Comparison of ENCODE assay signal across 1 cellular context in genomic region chr1:222601233-222601632, GRCh38.
TF ChIP-seq lines count a peak whose summit lies in the region.

No MANE protein-coding gene starts in this region.

TF ChIP-seq in IMR-90, 13 proteins besides CTCF, POLR2A, EP300 and RAD21 (continued from another document):
- TF ChIP-seq ELK1 (IDR thresholded peaks at IDR 0.05; ENCODE audit: borderline replicate concordance, low read depth, low read length), result no peak
- TF ChIP-seq MAZ (IDR thresholded peaks at IDR 0.05; ENCODE audit: borderline replicate concordance, low read depth, low read length), result no peak
- no peak for TF ChIP-seq USF2 (IDR thresholded peaks at IDR 0.05; ENCODE audit: low read depth, low read length)
- TF ChIP-seq RFX5 (IDR thresholded peaks at IDR 0.05; ENCODE audit: low read depth, low read length), result no peak
- no peak for TF ChIP-seq FOS (IDR thresholded peaks at IDR 0.05; ENCODE audit: low read depth, low read length)
- no peak for TF ChIP-seq SMC3 (IDR thresholded peaks at IDR 0.05; ENCODE audit: low read depth, low read length)
